In the genomic region with DNA sequence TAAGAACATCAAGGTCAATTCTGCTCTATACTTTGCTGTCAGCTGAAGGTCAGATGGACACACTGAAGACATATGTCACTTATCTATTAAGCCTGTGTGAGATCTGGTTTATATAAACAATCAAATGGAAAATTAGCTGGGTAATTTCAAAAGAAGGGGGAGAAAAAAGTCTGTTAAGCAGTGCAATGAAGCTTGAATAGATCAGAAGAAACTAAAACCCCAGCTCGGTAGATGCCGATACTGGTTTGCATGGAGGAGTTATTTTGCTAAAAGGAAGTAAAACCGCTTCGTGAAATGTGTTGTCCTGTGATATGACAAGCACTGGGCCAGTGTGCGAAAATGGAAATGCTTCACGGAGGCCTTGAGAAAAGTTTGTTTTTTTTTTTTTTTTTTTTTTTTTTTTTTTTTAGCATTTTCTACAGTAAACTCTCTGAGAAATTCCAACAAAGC, we compare ENCODE assay signal across 8 cellular contexts.
A peak's percentile ranks its signal among the peaks of the same experiment; 100 is the strongest.
DNase-seq lines count a peak whose midpoint lies in the region; ATAC-seq and TF ChIP-seq lines count a peak whose summit lies in the region.

No MANE protein-coding gene starts in this region.

- 67% methylated on average over 6 of the region's 6 CpGs for WGBS in suprapubic skin

- H3K9me3 ChIP-seq in right atrium auricular region (no peaks in the 10 kb centered on the region), suprapubic skin (no peaks in the 10 kb centered on the region), BE2C (no peaks in the 10 kb centered on the region)

- H3K27ac ChIP-seq in right atrium auricular region (peak overlapping the region; percentile 61 to 73), suprapubic skin (no peak overlapping the region)

- TF ChIP-seq CTCF in right atrium auricular region (IDR thresholded peaks at IDR 0.05) (no peak), suprapubic skin (IDR thresholded peaks at IDR 0.05) (no peak), BE2C (IDR thresholded peaks at IDR 0.05; ENCODE audit: low read depth, low read length) (no peak)

- H3K36me3 ChIP-seq in right atrium auricular region = peaks cover 5% of the 10 kb centered on the region
- H3K36me3 ChIP-seq in suprapubic skin = no peaks in the 10 kb centered on the region
- no peaks in the 10 kb centered on the region for H3K36me3 ChIP-seq in BE2C

- TF ChIP-seq POLR2A in GM18505 (IDR thresholded peaks at IDR 0.05; ENCODE audit: borderline replicate concordance, extremely low read depth, insufficient read depth, insufficient read length) (no peak), suprapubic skin (IDR thresholded peaks at IDR 0.05) (no peak)

- TF ChIP-seq EP300 in suprapubic skin (IDR thresholded peaks at IDR 0.05) = no peak

- peak; percentile 75 for DNase-seq in NOMO-1 treated with DMSO at 0.1 percent for 48 hours (lab: John Stamatoyannopoulos, UW; ENCODE audit: unreplicated experiment)
- DNase-seq in right atrium auricular region (ENCODE audit: low spot score) = no peak
- no peak for DNase-seq in suprapubic skin (ENCODE audit: low spot score in 2 of 2)
- DNase-seq in COR-L47 (lab: John Stamatoyannopoulos, UW) = no peak
- no peak for DNase-seq in BE2C
- no peak for DNase-seq in stimulated activated CD4-positive, alpha-beta T cell treated with anti-CD3 and anti-CD28 coated beads, Interleukin-4, amount 100 ng/mL, for 24 hours

- peak overlapping the region in 1 of 2 donors; percentile 29 for H3K4me3 ChIP-seq in right atrium auricular region
- no peak overlapping the region for H3K4me3 ChIP-seq in suprapubic skin
- H3K4me3 ChIP-seq in BE2C (ENCODE audit: low read depth, low read length) = no peak overlapping the region

- H3K4me1 ChIP-seq in right atrium auricular region (peaks cover 0 to 40% of the 10 kb centered on the region in 2 donors), suprapubic skin (no peaks in the 10 kb centered on the region), BE2C (no peaks in the 10 kb centered on the region)

- peak; percentile 47 for ATAC-seq in GM18505 (IDR thresholded peaks at IDR 0.05; ENCODE audit: unreplicated experiment)
- ATAC-seq in HG02678 (IDR thresholded peaks at IDR 0.05; ENCODE audit: unreplicated experiment) = peak; percentile 66

- H3K27me3 ChIP-seq in right atrium auricular region = no peaks in the 10 kb centered on the region
- H3K27me3 ChIP-seq in suprapubic skin = no peaks in the 10 kb centered on the region
- H3K27me3 ChIP-seq in BE2C = peaks cover 16% of the 10 kb centered on the region
